Comparison of ENCODE assay signal across 21 cellular contexts in genomic region chr2:36737131-36737750, GRCh38. TPM values are rescaled to one million over a fixed set of nuclear protein-coding genes. Genes with fewer than 3 reads are reported as not detected.
DNase-seq lines count a peak whose midpoint lies in the region; ATAC-seq lines count a peak whose summit lies in the region.
"Had no signal": no experiment of that assay in that cellular context is flagged by ENCODE, and none has a peak within 500 bp of the region (broad histone marks: within the 10 kb centered on the region; RNA-seq: fewer than 3 reads in every experiment).

No MANE protein-coding gene starts in this region.

- H3K27me3 ChIP-seq in HUES64 (ENCODE audit: insufficient read depth, low read length): no peaks in the 10 kb centered on the region

- peak; percentile 78 for DNase-seq in ELF-1 (ENCODE audit: low read depth, low spot score)
- DNase-seq in iPS-NIHi7 (ENCODE audit: extremely low spot score): peak; percentile 68
- DNase-seq in SK-N-DZ (ENCODE audit: low spot score): no peak
- DNase-seq: 8988T; GF-D8; IMR-90; NCI-H1105 treated with DMSO at 0.1 percent for 48 hours; NCI-H2029 treated with DMSO at 0.1 percent for 48 hours; NCI-H226; NCI-H510A treated with DMSO at 0.1 percent for 48 hours; NCI-H748 treated with DMSO at 0.1 percent for 48 hours; NK-92 treated with Interleukin-12 subunit alpha and Interleukin-12 subunit beta, amount 100 ng/mL, for 24 hours had no signal

- no peak overlapping the region for H3K9ac ChIP-seq in HUES64 (ENCODE audit: low read depth, low read length)

- no peaks in the 10 kb centered on the region for H3K9me3 ChIP-seq in HUES64 (ENCODE audit: insufficient read depth, low read depth, low read length)

- H3K36me3 ChIP-seq in HUES64 (ENCODE audit: insufficient read depth, low read length): no peaks in the 10 kb centered on the region

- no peak overlapping the region for H3K4me3 ChIP-seq in HUES64 (ENCODE audit: low read length)

- H3K4me1 ChIP-seq in HUES64 (ENCODE audit: insufficient read depth, low read length): peaks cover 27% of the 10 kb centered on the region

- ATAC-seq in esophagus mucosa: peak; percentile 75
- no peak for ATAC-seq in GM18502 (IDR thresholded peaks at IDR 0.05; ENCODE audit: poor library complexity, unreplicated experiment)
- ATAC-seq in HG03108 (IDR thresholded peaks at IDR 0.05; ENCODE audit: unreplicated experiment): no peak
- ATAC-seq: Right ventricle myocardium inferior had no signal

- WGBS in HUES64: 28% methylated on average over 4 of the region's 4 CpGs

- H3K27ac ChIP-seq in HUES64 (ENCODE audit: low read depth, low read length): peak overlapping the region; percentile 85; the same call in 1 of the 2 replicates

RNA-seq across cellular contexts. Expression of gene VIT, which starts 40.7 kb away (rescaled TPM):
- polyA plus RNA-seq in HUES64 (2013, experiment 1 of 2): 0.10 TPM
- polyA plus RNA-seq in HUES64 (2013, experiment 2 of 2): 0.38 TPM
- 2.6 TPM for total RNA-seq in esophagus mucosa
- not detected in 2 replicates for polyA plus RNA-seq in SK-N-DZ (2014; cell fraction: cytosol; rRNA removed)
- not detected in 2 replicates for polyA plus RNA-seq in SK-N-DZ (2014; cell fraction: nucleus; rRNA removed)
- total RNA-seq: OCI-LY7, SK-MEL-5 had no signal
- polyA plus RNA-seq: AG04450, CD14-positive monocyte, IMR-90 had no signal
